Comparison of ENCODE assay signal across 1 cellular context in genomic region chr2:74198461-74199274, GRCh38.
TF ChIP-seq lines count a peak whose summit lies in the region.

MTHFD2 (plus strand) TSS chr2:74198615; CDS start chr2:74198642, 27 bp downstream.

TF ChIP-seq in GM12878, 131 proteins besides CTCF, POLR2A, EP300 and RAD21 (continued from another document and continues in another):
- TF ChIP-seq IKZF2 (IDR thresholded peaks at IDR 0.05) (no peak), SMARCA5 (IDR thresholded peaks at IDR 0.05) (peak; percentile 88), RELB (IDR thresholded peaks at IDR 0.05; ENCODE audit: low read depth) (no peak; the same call in 1 of the 2 replicates), JUNB (IDR thresholded peaks at IDR 0.05) (no peak), FOXK2 (IDR thresholded peaks at IDR 0.05) (no peak), NR2C2 (IDR thresholded peaks at IDR 0.05; ENCODE audit: borderline replicate concordance, control insufficient read depth, insufficient read length, low read depth) (no peak), RAD51 (IDR thresholded peaks at IDR 0.05) (peak; percentile 53), CBFB (IDR thresholded peaks at IDR 0.05; ENCODE audit: low read depth) (peak; percentile 77; the same call in 1 of the 2 replicates), ZNF217 (IDR thresholded peaks at IDR 0.05) (peak; percentile 74; the same call in 1 of the 2 replicates), MEF2B (IDR thresholded peaks at IDR 0.05; ENCODE audit: partially characterized antibody, poor library complexity, severe bottlenecking) (no peak), SMAD1 (IDR thresholded peaks at IDR 0.05; ENCODE audit: low read depth, partially characterized antibody) (no peak), KLF5 (IDR thresholded peaks at IDR 0.05; ENCODE audit: partially characterized antibody) (peak; percentile 81), MTA2 (IDR thresholded peaks at IDR 0.05; ENCODE audit: low read depth) (no peak), CEBPB (IDR thresholded peaks at IDR 0.05; ENCODE audit: borderline replicate concordance in 1 of 2, low read depth in 2 of 2, low read length in 2 of 2) (peak in 1 of 2 experiments; percentile 51; a peak in 1 of 4 replicates), KDM1A (IDR thresholded peaks at IDR 0.05; ENCODE audit: borderline replicate concordance) (no peak), ZNF207 (IDR thresholded peaks at IDR 0.05; ENCODE audit: borderline replicate concordance) (no peak; the same call in 1 of the 2 replicates), FOXM1 (IDR thresholded peaks at IDR 0.05; ENCODE audit: low read depth, low read length) (peak; percentile 15; the same call in 1 of the 2 replicates), TBL1XR1 (IDR thresholded peaks at IDR 0.05; ENCODE audit: low read depth, low read length) (no peak), RB1 (IDR thresholded peaks at IDR 0.05; ENCODE audit: borderline replicate concordance) (peak; percentile 74; the same call in 1 of the 2 replicates), EED (IDR thresholded peaks at IDR 0.05; ENCODE audit: low read depth) (no peak; the same call in 1 of the 2 replicates), SREBF1 (IDR thresholded peaks at IDR 0.05; ENCODE audit: low read length) (no peak), HSF1 (IDR thresholded peaks at IDR 0.05; ENCODE audit: low read depth, low read length) (no peak), CEBPZ (IDR thresholded peaks at IDR 0.05; ENCODE audit: low read depth, low read length) (no peak), PAX8 (IDR thresholded peaks at IDR 0.05) (no peak), BMI1 (IDR thresholded peaks at IDR 0.05; ENCODE audit: borderline replicate concordance) (no peak), ATF7 (IDR thresholded peaks at IDR 0.05; ENCODE audit: low read depth) (no peak; the same call in 1 of the 2 replicates), STAT3 (IDR thresholded peaks at IDR 0.05; ENCODE audit: low read depth, low read length) (no peak), MXI1 (IDR thresholded peaks at IDR 0.05; ENCODE audit: low read depth, low read length) (peak; percentile 96), MEF2A (IDR thresholded peaks at IDR 0.05; ENCODE audit: insufficient read depth, low read depth, low read length) (0 out of 2 replicates have a peak, but pooled peaks have one; percentile 7), BCLAF1 (IDR thresholded peaks at IDR 0.05) (peak; percentile 49; the same call in 1 of the 2 replicates)
- TF ChIP-seq, protein P1, sequence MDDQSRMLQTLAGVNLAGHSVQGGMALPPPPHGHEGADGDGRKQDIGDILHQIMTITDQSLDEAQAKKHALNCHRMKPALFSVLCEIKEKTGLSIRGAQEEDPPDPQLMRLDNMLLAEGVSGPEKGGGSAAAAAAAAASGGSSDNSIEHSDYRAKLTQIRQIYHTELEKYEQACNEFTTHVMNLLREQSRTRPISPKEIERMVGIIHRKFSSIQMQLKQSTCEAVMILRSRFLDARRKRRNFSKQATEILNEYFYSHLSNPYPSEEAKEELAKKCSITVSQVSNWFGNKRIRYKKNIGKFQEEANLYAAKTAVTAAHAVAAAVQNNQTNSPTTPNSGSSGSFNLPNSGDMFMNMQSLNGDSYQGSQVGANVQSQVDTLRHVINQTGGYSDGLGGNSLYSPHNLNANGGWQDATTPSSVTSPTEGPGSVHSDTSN (IDR thresholded peaks at IDR 0.05; ENCODE audit: insufficient replicate concordance, low read depth, low read length): peak; percentile 90
- TF ChIP-seq, protein P2, sequence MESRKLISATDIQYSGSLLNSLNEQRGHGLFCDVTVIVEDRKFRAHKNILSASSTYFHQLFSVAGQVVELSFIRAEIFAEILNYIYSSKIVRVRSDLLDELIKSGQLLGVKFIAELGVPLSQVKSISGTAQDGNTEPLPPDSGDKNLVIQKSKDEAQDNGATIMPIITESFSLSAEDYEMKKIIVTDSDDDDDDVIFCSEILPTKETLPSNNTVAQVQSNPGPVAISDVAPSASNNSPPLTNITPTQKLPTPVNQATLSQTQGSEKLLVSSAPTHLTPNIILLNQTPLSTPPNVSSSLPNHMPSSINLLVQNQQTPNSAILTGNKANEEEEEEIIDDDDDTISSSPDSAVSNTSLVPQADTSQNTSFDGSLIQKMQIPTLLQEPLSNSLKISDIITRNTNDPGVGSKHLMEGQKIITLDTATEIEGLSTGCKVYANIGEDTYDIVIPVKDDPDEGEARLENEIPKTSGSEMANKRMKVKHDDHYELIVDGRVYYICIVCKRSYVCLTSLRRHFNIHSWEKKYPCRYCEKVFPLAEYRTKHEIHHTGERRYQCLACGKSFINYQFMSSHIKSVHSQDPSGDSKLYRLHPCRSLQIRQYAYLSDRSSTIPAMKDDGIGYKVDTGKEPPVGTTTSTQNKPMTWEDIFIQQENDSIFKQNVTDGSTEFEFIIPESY (IDR thresholded peaks at IDR 0.05): 0 out of 2 replicates have a peak, but pooled peaks have one; percentile 55
- TF ChIP-seq, protein P3, sequence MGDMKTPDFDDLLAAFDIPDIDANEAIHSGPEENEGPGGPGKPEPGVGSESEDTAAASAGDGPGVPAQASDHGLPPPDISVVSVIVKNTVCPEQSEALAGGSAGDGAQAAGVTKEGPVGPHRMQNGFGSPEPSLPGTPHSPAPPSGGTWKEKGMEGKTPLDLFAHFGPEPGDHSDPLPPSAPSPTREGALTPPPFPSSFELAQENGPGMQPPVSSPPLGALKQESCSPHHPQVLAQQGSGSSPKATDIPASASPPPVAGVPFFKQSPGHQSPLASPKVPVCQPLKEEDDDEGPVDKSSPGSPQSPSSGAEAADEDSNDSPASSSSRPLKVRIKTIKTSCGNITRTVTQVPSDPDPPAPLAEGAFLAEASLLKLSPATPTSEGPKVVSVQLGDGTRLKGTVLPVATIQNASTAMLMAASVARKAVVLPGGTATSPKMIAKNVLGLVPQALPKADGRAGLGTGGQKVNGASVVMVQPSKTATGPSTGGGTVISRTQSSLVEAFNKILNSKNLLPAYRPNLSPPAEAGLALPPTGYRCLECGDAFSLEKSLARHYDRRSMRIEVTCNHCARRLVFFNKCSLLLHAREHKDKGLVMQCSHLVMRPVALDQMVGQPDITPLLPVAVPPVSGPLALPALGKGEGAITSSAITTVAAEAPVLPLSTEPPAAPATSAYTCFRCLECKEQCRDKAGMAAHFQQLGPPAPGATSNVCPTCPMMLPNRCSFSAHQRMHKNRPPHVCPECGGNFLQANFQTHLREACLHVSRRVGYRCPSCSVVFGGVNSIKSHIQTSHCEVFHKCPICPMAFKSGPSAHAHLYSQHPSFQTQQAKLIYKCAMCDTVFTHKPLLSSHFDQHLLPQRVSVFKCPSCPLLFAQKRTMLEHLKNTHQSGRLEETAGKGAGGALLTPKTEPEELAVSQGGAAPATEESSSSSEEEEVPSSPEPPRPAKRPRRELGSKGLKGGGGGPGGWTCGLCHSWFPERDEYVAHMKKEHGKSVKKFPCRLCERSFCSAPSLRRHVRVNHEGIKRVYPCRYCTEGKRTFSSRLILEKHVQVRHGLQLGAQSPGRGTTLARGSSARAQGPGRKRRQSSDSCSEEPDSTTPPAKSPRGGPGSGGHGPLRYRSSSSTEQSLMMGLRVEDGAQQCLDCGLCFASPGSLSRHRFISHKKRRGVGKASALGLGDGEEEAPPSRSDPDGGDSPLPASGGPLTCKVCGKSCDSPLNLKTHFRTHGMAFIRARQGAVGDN (IDR thresholded peaks at IDR 0.05): peak; percentile 88; the same call in 1 of the 2 replicates
- TF ChIP-seq, protein P4, sequence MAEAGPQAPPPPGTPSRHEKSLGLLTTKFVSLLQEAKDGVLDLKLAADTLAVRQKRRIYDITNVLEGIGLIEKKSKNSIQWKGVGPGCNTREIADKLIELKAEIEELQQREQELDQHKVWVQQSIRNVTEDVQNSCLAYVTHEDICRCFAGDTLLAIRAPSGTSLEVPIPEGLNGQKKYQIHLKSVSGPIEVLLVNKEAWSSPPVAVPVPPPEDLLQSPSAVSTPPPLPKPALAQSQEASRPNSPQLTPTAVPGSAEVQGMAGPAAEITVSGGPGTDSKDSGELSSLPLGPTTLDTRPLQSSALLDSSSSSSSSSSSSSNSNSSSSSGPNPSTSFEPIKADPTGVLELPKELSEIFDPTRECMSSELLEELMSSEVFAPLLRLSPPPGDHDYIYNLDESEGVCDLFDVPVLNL (IDR thresholded peaks at IDR 0.05; ENCODE audit: low read depth, low read length): peak; percentile 77
- TF ChIP-seq, protein P5, sequence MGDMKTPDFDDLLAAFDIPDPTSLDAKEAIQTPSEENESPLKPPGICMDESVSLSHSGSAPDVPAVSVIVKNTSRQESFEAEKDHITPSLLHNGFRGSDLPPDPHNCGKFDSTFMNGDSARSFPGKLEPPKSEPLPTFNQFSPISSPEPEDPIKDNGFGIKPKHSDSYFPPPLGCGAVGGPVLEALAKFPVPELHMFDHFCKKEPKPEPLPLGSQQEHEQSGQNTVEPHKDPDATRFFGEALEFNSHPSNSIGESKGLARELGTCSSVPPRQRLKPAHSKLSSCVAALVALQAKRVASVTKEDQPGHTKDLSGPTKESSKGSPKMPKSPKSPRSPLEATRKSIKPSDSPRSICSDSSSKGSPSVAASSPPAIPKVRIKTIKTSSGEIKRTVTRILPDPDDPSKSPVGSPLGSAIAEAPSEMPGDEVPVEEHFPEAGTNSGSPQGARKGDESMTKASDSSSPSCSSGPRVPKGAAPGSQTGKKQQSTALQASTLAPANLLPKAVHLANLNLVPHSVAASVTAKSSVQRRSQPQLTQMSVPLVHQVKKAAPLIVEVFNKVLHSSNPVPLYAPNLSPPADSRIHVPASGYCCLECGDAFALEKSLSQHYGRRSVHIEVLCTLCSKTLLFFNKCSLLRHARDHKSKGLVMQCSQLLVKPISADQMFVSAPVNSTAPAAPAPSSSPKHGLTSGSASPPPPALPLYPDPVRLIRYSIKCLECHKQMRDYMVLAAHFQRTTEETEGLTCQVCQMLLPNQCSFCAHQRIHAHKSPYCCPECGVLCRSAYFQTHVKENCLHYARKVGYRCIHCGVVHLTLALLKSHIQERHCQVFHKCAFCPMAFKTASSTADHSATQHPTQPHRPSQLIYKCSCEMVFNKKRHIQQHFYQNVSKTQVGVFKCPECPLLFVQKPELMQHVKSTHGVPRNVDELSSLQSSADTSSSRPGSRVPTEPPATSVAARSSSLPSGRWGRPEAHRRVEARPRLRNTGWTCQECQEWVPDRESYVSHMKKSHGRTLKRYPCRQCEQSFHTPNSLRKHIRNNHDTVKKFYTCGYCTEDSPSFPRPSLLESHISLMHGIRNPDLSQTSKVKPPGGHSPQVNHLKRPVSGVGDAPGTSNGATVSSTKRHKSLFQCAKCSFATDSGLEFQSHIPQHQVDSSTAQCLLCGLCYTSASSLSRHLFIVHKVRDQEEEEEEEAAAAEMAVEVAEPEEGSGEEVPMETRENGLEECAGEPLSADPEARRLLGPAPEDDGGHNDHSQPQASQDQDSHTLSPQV (IDR thresholded peaks at IDR 0.05): 0 out of 2 replicates have a peak, but pooled peaks have one; percentile 31
